Comparison of ENCODE assay signal across 1 cellular context in the genomic region with DNA sequence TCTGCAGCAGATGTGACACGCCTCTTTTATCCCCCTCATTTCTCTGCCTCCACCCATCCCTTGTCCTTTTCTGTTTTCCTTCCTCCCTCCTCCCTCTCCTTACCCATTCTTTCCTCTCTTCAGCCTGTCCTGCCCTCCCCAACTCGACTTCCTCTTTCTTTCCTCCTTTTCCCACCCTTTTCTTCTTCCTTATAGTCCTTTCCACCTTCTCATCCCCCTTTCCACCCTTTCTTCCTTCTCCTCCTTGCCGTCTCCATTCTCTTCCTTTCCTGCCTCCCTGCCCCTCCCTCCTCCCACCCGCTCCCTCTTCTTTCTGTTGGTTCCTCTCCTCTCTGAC.
TF ChIP-seq lines count a peak whose summit lies in the region.

No MANE protein-coding gene starts in this region.

TF ChIP-seq in GM23338, 12 proteins besides CTCF, POLR2A, EP300 and RAD21 (continued from another document):
- TF ChIP-seq, protein P1, sequence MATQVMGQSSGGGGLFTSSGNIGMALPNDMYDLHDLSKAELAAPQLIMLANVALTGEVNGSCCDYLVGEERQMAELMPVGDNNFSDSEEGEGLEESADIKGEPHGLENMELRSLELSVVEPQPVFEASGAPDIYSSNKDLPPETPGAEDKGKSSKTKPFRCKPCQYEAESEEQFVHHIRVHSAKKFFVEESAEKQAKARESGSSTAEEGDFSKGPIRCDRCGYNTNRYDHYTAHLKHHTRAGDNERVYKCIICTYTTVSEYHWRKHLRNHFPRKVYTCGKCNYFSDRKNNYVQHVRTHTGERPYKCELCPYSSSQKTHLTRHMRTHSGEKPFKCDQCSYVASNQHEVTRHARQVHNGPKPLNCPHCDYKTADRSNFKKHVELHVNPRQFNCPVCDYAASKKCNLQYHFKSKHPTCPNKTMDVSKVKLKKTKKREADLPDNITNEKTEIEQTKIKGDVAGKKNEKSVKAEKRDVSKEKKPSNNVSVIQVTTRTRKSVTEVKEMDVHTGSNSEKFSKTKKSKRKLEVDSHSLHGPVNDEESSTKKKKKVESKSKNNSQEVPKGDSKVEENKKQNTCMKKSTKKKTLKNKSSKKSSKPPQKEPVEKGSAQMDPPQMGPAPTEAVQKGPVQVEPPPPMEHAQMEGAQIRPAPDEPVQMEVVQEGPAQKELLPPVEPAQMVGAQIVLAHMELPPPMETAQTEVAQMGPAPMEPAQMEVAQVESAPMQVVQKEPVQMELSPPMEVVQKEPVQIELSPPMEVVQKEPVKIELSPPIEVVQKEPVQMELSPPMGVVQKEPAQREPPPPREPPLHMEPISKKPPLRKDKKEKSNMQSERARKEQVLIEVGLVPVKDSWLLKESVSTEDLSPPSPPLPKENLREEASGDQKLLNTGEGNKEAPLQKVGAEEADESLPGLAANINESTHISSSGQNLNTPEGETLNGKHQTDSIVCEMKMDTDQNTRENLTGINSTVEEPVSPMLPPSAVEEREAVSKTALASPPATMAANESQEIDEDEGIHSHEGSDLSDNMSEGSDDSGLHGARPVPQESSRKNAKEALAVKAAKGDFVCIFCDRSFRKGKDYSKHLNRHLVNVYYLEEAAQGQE (IDR thresholded peaks at IDR 0.05; ENCODE audit: unreplicated experiment), result no peak
- no peak for TF ChIP-seq ZNF114 (CRISPR knock-in tag; IDR thresholded peaks at IDR 0.05)
- TF ChIP-seq JUNB (IDR thresholded peaks at IDR 0.05; ENCODE audit: unreplicated experiment), result no peak
- TF ChIP-seq, protein P2, sequence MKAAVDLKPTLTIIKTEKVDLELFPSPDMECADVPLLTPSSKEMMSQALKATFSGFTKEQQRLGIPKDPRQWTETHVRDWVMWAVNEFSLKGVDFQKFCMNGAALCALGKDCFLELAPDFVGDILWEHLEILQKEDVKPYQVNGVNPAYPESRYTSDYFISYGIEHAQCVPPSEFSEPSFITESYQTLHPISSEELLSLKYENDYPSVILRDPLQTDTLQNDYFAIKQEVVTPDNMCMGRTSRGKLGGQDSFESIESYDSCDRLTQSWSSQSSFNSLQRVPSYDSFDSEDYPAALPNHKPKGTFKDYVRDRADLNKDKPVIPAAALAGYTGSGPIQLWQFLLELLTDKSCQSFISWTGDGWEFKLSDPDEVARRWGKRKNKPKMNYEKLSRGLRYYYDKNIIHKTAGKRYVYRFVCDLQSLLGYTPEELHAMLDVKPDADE (IDR thresholded peaks at IDR 0.05), result no peak
